ENCODE assay signal across 1 cellular context in genomic region chr17:5146122-5146521, GRCh38. TPM values are rescaled to one million over a fixed set of nuclear protein-coding genes. Genes with fewer than 3 reads are reported as not detected.
"Had no signal": no experiment of that assay in that cellular context is flagged by ENCODE, and none has a peak within 500 bp of the region (broad histone marks: within the 10 kb centered on the region; RNA-seq: fewer than 3 reads in every experiment).

No MANE protein-coding gene starts in this region.

RNA-seq across cellular contexts. Expression of gene USP6, which starts 30.3 kb away (rescaled TPM):
- polyA plus RNA-seq: SK-N-SH had no signal
